In genomic region chr5:111337133-111337532, GRCh38 we compare ENCODE assay signal across 17 cellular contexts.
DNase-seq lines count a peak whose midpoint lies in the region; ATAC-seq lines count a peak whose summit lies in the region.
"Had no signal": no experiment of that assay in that cellular context is flagged by ENCODE, and none has a peak within 500 bp of the region (broad histone marks: within the 10 kb centered on the region; RNA-seq: fewer than 3 reads in every experiment).

No MANE protein-coding gene starts in this region.

- ATAC-seq in HG02884 (IDR thresholded peaks at IDR 0.05; ENCODE audit: unreplicated experiment) (peak; percentile 47), HG03025 (IDR thresholded peaks at IDR 0.05; ENCODE audit: low FRiP score, unreplicated experiment) (no peak)
- ATAC-seq: right lobe of liver had no signal

- CTCF ChIA-PET in CD4-positive, alpha-beta memory T cell (lab: Charles Lee; ENCODE audit: partially characterized antibody): interaction anchor here (1.5 kb wide), 1 partner anchor 59 kb away, joined by 3 read pairs; no protein-coding TSS in a partner anchor

- H2AFZ ChIP-seq in ACC112 (ENCODE audit: low read length, unreplicated experiment): no peak overlapping the region

- H3K9me3 ChIP-seq in CD4-positive, alpha-beta memory T cell (ENCODE audit: control insufficient read depth in 1 of 2, low read length in 2 of 2): no peaks in the 10 kb centered on the region
- H3K9me3 ChIP-seq: right lobe of liver had no signal

- no peaks in the 10 kb centered on the region for H3K9me3 Mint-ChIP-seq in activated T-helper 1 cell treated with anti-CD3 and anti-CD28 coated beads, Interleukin-12 subunit alpha, Interleukin-12 subunit beta, Interleukin-2, Interleukin-4 antibody, amounts not matched to agents 30 ng/mL and 10 ng/mL and 1 ng/mL, durations not matched to agents 14 hours and 24 hours and 36 hours
- peaks cover 0 to 1% (median 0%) of the 10 kb centered on the region in 8 donors for H3K9me3 Mint-ChIP-seq in CD4-positive, alpha-beta memory T cell

- intact Hi-C loops in activated T-helper 1 cell treated with anti-CD3 and anti-CD28 coated beads, Interleukin-12 subunit alpha, Interleukin-12 subunit beta, Interleukin-2, Interleukin-4 antibody, amounts not matched to agents 30 ng/mL and 10 ng/mL and 1 ng/mL, durations not matched to agents 14 hours and 24 hours and 36 hours (cut with micrococcal nuclease): loop anchor here (1.0 to 10.0 kb wide), 6 partner anchors 24 to 418 kb away; partner anchors contain the start of genes NREP and STARD4
- intact Hi-C loops in CD4-positive, alpha-beta memory T cell (cut with micrococcal nuclease): loop anchor here (2.0 to 5.0 kb wide), 2 partner anchors 14 to 35 kb away; no protein-coding TSS in a partner anchor

- H3K27me3 ChIP-seq in ACC112 (ENCODE audit: insufficient read depth, low read length): no peaks in the 10 kb centered on the region
- H3K27me3 ChIP-seq in CD4-positive, alpha-beta memory T cell (ENCODE audit: insufficient read depth, low read length): no peaks in the 10 kb centered on the region
- H3K27me3 ChIP-seq: right lobe of liver, SJSA1 had no signal

- H3K4me3 Mint-ChIP-seq in activated T-helper 1 cell treated with anti-CD3 and anti-CD28 coated beads, Interleukin-12 subunit alpha, Interleukin-12 subunit beta, Interleukin-2, Interleukin-4 antibody, amounts not matched to agents 30 ng/mL and 10 ng/mL and 1 ng/mL, durations not matched to agents 14 hours and 24 hours and 36 hours: no peak overlapping the region
- H3K4me3 Mint-ChIP-seq in CD4-positive, alpha-beta memory T cell: peak overlapping the region in 3 of 8 donors; percentile 25 to 66 (median 55)

- POLR2A ChIA-PET in CD4-positive, alpha-beta memory T cell (lab: Charles Lee; ENCODE audit: partially characterized antibody): no interaction called here

- H3K4me3 ChIP-seq in ACC112 (ENCODE audit: low read depth, low read length): peak overlapping the region; percentile 52; the same call in 1 of the 2 replicates
- no peak overlapping the region for H3K4me3 ChIP-seq in CD4-positive, alpha-beta memory T cell (ENCODE audit: low read length in 2 of 2)
- H3K4me3 ChIP-seq: right lobe of liver, SJSA1 had no signal

- H3K4me1 Mint-ChIP-seq in activated T-helper 1 cell treated with anti-CD3 and anti-CD28 coated beads, Interleukin-12 subunit alpha, Interleukin-12 subunit beta, Interleukin-2, Interleukin-4 antibody, amounts not matched to agents 30 ng/mL and 10 ng/mL and 1 ng/mL, durations not matched to agents 14 hours and 24 hours and 36 hours (ENCODE audit: low read depth): peaks cover 11% of the 10 kb centered on the region
- H3K4me1 Mint-ChIP-seq in CD4-positive, alpha-beta memory T cell: peaks cover 62 to 87% (median 73%) of the 10 kb centered on the region in 4 donors

- no peaks in the 10 kb centered on the region for H3K36me3 ChIP-seq in ACC112 (ENCODE audit: insufficient read depth, low read length)
- H3K36me3 ChIP-seq in CD4-positive, alpha-beta memory T cell (ENCODE audit: insufficient read depth, low read length): no peaks in the 10 kb centered on the region
- H3K36me3 ChIP-seq: right lobe of liver, SJSA1 had no signal

- peaks cover 5% of the 10 kb centered on the region for H3K36me3 Mint-ChIP-seq in activated T-helper 1 cell treated with anti-CD3 and anti-CD28 coated beads, Interleukin-12 subunit alpha, Interleukin-12 subunit beta, Interleukin-2, Interleukin-4 antibody, amounts not matched to agents 30 ng/mL and 10 ng/mL and 1 ng/mL, durations not matched to agents 14 hours and 24 hours and 36 hours (ENCODE audit: low read depth)
- H3K36me3 Mint-ChIP-seq in CD4-positive, alpha-beta memory T cell: peaks cover 0 to 5% of the 10 kb centered on the region in 2 donors

- H3K79me2 ChIP-seq in ACC112 (ENCODE audit: control insufficient read depth, insufficient read depth, low read length, unreplicated experiment): no peaks in the 10 kb centered on the region

- H3K27ac ChIP-seq in ACC112 (ENCODE audit: low read depth, low read length): peak overlapping the region; percentile 58
- H3K27ac ChIP-seq in CD4-positive, alpha-beta memory T cell (ENCODE audit: low read depth, low read length): no peak overlapping the region
- H3K27ac ChIP-seq: right lobe of liver, SJSA1 had no signal

- no peaks in the 10 kb centered on the region for H3K27me3 Mint-ChIP-seq in activated T-helper 1 cell treated with anti-CD3 and anti-CD28 coated beads, Interleukin-12 subunit alpha, Interleukin-12 subunit beta, Interleukin-2, Interleukin-4 antibody, amounts not matched to agents 30 ng/mL and 10 ng/mL and 1 ng/mL, durations not matched to agents 14 hours and 24 hours and 36 hours (ENCODE audit: insufficient read depth)
- no peaks in the 10 kb centered on the region for H3K27me3 Mint-ChIP-seq in CD4-positive, alpha-beta memory T cell

- DNase-seq in DMS 273 (lab: John Stamatoyannopoulos, UW; ENCODE audit: unreplicated experiment) (peak; percentile 66), NCI-H1105 (lab: John Stamatoyannopoulos, UW) (no peak), NCI-H526 treated with DMSO at 0.1 percent for 48 hours (lab: John Stamatoyannopoulos, UW) (no peak)
- no peak for DNase-seq in activated T-helper 1 cell treated with anti-CD3 and anti-CD28 coated beads, Interleukin-12 subunit alpha, Interleukin-12 subunit beta, Interleukin-2, Interleukin-4 antibody, amounts not matched to agents 30 ng/mL and 10 ng/mL and 1 ng/mL, durations not matched to agents 14 hours and 24 hours and 36 hours (ENCODE audit: low spot score)
- DNase-seq in CD4-positive, alpha-beta memory T cell: no peak
- DNase-seq: AML-193; anterior cingulate cortex; IMR-90; NCI-H1092 treated with DMSO at 0.1 percent for 48 hours; NCI-H446; nucleus accumbens; right lobe of liver; stimulated activated CD4-positive, alpha-beta T cell treated with anti-CD3 and anti-CD28 coated beads, Interleukin-1b, Interleukin-23, amount 100 ng/mL, for 48 hours had no signal

- peak overlapping the region; percentile 61 for H3K27ac Mint-ChIP-seq in activated T-helper 1 cell treated with anti-CD3 and anti-CD28 coated beads, Interleukin-12 subunit alpha, Interleukin-12 subunit beta, Interleukin-2, Interleukin-4 antibody, amounts not matched to agents 30 ng/mL and 10 ng/mL and 1 ng/mL, durations not matched to agents 14 hours and 24 hours and 36 hours
- peak overlapping the region in 1 of 7 donors; percentile 55 for H3K27ac Mint-ChIP-seq in CD4-positive, alpha-beta memory T cell

- H3K4me1 ChIP-seq in ACC112 (ENCODE audit: control insufficient read depth, insufficient read depth, low read length, unreplicated experiment): peaks cover 9% of the 10 kb centered on the region
- H3K4me1 ChIP-seq in CD4-positive, alpha-beta memory T cell (ENCODE audit: insufficient read depth, low read length): peaks cover 47% of the 10 kb centered on the region
- H3K4me1 ChIP-seq: right lobe of liver, SJSA1 had no signal
